Comparison of ENCODE assay signal across 9 cellular contexts in the genomic region with DNA sequence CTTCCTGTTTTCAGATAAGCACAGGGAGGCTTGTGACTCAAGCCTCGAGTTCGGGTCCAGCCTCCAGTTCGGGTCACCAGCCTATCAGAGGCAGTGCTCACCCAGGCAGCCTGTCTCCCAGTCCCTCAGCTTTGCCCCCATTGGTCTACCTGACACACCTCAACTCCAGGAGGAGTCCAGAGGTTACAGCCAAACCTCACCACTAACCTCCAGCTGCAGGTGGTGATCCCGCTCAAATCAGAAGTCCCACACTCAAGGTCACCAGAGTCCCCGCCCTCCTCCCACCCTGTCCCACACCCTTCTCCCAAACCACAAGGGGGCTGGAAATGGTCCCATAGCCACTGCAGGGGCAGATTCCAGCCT. TPM values are rescaled to one million over a fixed set of nuclear protein-coding genes. Genes with fewer than 3 reads are reported as not detected.
DNase-seq lines count a peak whose midpoint lies in the region; ATAC-seq and TF ChIP-seq lines count a peak whose summit lies in the region.
"Had no signal": no experiment of that assay in that cellular context is flagged by ENCODE, and none has a peak within 500 bp of the region (broad histone marks: within the 10 kb centered on the region; RNA-seq: fewer than 3 reads in every experiment).

No MANE protein-coding gene starts in this region.

- POLR2A ChIA-PET in naive thymus-derived CD8-positive, alpha-beta T cell (lab: Charles Lee): interaction anchor here (0.9 to 4.3 kb wide), 6 partner anchors 21 to 143 kb away, joined by 3 to 44 read pairs (median 5); partner anchors contain the start of genes KDM2B and ORAI1

- peaks cover 31 to 39% of the 10 kb centered on the region in 2 donors for H3K4me1 ChIP-seq in thyroid gland
- peaks cover 18% of the 10 kb centered on the region for H3K4me1 ChIP-seq in testis

- peaks cover 0 to 13% (median 2%) of the 10 kb centered on the region in 3 donors for H3K36me3 Mint-ChIP-seq in naive thymus-derived CD8-positive, alpha-beta T cell

- H3K4me1 Mint-ChIP-seq in naive thymus-derived CD8-positive, alpha-beta T cell: peaks cover 19 to 55% (median 41%) of the 10 kb centered on the region in 4 donors

- TF ChIP-seq POLR2A in thyroid gland (IDR thresholded peaks at IDR 0.05) (no peak), testis (IDR thresholded peaks at IDR 0.05) (no peak)

- H3K4me3 Mint-ChIP-seq in naive thymus-derived CD8-positive, alpha-beta T cell: peak overlapping the region; percentile 74 to 94 (median 86)

- intact Hi-C loops in head of caudate nucleus (cut with DNase I) (loop anchor here (5.0 kb wide), 1 partner anchor 36 kb away; no protein-coding TSS in a partner anchor), thyroid gland (cut with DNase I) (no loop called here), testis (cut with DNase I; ENCODE audit: low total_unique reads) (no loop called here)

- H3K36me3 ChIP-seq in thyroid gland (no peaks in the 10 kb centered on the region), testis (ENCODE audit: low read depth, missing control alignments) (no peaks in the 10 kb centered on the region)

- peak overlapping the region; percentile 52; the same call in 1 of the 2 replicates for H3K4me3 ChIP-seq in Jurkat, Clone E6-1 (ENCODE audit: low read length)
- H3K4me3 ChIP-seq in thyroid gland (replicated peaks in 1 of 3): no peak overlapping the region
- H3K4me3 ChIP-seq in testis: no peak overlapping the region

- ATAC-seq in naive thymus-derived CD8-positive, alpha-beta T cell: no peak

- H3K9me3 ChIP-seq in thyroid gland (no peaks in the 10 kb centered on the region), testis (no peaks in the 10 kb centered on the region)

- no peaks in the 10 kb centered on the region for H3K9me3 Mint-ChIP-seq in naive thymus-derived CD8-positive, alpha-beta T cell

- H3K27ac ChIP-seq in thyroid gland (no peak overlapping the region), testis (no peak overlapping the region)

- no peak for TF ChIP-seq CTCF in thyroid gland (IDR thresholded peaks at IDR 0.05)
- TF ChIP-seq CTCF in testis (IDR thresholded peaks at IDR 0.05): no peak

- peak overlapping the region; percentile 83 to 97 (median 90) for H3K27ac Mint-ChIP-seq in naive thymus-derived CD8-positive, alpha-beta T cell

- peak; percentile 44 for DNase-seq in EL
- DNase-seq in Jurkat, Clone E6-1 (ENCODE audit: low read depth, low spot score): no peak
- DNase-seq in amniotic epithelial cell (ENCODE audit: low read depth): peak; percentile 26
- no peak for DNase-seq in naive thymus-derived CD8-positive, alpha-beta T cell
- DNase-seq in head of caudate nucleus: no peak
- no peak for DNase-seq in SK-N-DZ (ENCODE audit: low spot score)
- DNase-seq in thyroid gland: no peak
- no peak for DNase-seq in testis
- DNase-seq: amniotic stem cell had no signal

- H3K27me3 Mint-ChIP-seq in naive thymus-derived CD8-positive, alpha-beta T cell: no peaks in the 10 kb centered on the region

- WGBS in thyroid gland, 2 donors: 66 to 70% methylated on average over 5 of the region's 5 CpGs
- 25 to 57% methylated on average over 5 of the region's 5 CpGs for WGBS in testis, 2 donors

- H3K27me3 ChIP-seq in thyroid gland: no peaks in the 10 kb centered on the region
- no peaks in the 10 kb centered on the region for H3K27me3 ChIP-seq in testis

RNA-seq across cellular contexts. Expression of gene KDM2B, which starts 42.1 kb away (rescaled TPM):
- 54.3 TPM for polyA plus RNA-seq in Jurkat, Clone E6-1 (2012; ENCODE audit: insufficient read depth, insufficient read length)
- 10 to 100 TPM; 91.8 to 95.0 TPM for total RNA-seq in naive thymus-derived CD8-positive, alpha-beta T cell
- 10 to 100 TPM; 13.0 to 19.4 (median 18.4) TPM for polyA plus RNA-seq in naive thymus-derived CD8-positive, alpha-beta T cell
- polyA plus RNA-seq in SK-N-DZ (2014; cell fraction: cytosol; rRNA removed): 62.0 and 69.7 TPM in 2 replicates
- polyA plus RNA-seq in SK-N-DZ (2014; cell fraction: nucleus; rRNA removed): 63.0 and 94.1 TPM in 2 replicates
- 10 to 100 TPM; 15.5 to 32.1 (median 21.2) TPM for total RNA-seq in thyroid gland
- 10 to 100 TPM; 54.9 to 59.8 TPM for total RNA-seq in testis
- polyA plus RNA-seq in testis (ENCODE audit: insufficient read depth, low read depth, low replicate concordance): 30.4 TPM

Comparison
In these comparisons a context has a peak if more than half of its experiments do, and no peak if none do; other contexts are left out.
1. DNase-seq: peak in EL (single experiment) and amniotic epithelial cell (single experiment); none in Jurkat, Clone E6-1 (single experiment), naive thymus-derived CD8-positive, alpha-beta T cell (0 of 10), head of caudate nucleus (0 of 42), SK-N-DZ (single experiment), thyroid gland (0 of 2) and testis (single experiment).